ENCODE assay signal across 14 cellular contexts in the genomic region with DNA sequence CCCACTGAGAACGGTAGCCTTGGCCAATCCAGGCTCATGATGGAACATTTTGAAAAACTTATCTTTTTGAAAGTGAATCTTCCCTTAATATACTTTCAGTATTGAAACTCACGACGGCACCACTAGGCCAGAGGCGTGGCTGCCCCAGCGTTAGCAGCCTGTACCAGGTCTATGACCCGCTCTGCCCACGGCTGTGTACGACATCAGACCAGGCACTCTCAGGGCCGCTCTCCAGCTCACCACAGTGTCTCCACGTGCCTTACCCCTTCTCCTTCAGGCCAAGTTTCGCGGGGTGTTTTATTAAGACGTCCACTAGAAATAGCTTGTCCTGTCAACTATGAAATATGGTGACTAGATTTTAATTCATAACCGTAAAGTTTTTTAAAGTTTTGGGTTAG. TPM values are rescaled to one million over a fixed set of nuclear protein-coding genes. Genes with fewer than 3 reads are reported as not detected.
DNase-seq lines count a peak whose midpoint lies in the region; ATAC-seq and TF ChIP-seq lines count a peak whose summit lies in the region.
"Had no signal": no experiment of that assay in that cellular context is flagged by ENCODE, and none has a peak within 500 bp of the region (broad histone marks: within the 10 kb centered on the region; RNA-seq: fewer than 3 reads in every experiment).

No MANE protein-coding gene starts in this region.

- intact Hi-C loops in natural killer cell (cut with micrococcal nuclease) (no loop called here), posterior vena cava (cut with DNase I) (loop anchor here in 1 of 2 donors (5.0 kb wide), 1 partner anchor 210 kb away; no protein-coding TSS in a partner anchor)

- H3K27me3 Mint-ChIP-seq in natural killer cell (ENCODE audit: low read depth in 2 of 2) (no peaks in the 10 kb centered on the region), immature natural killer cell (ENCODE audit: low read depth in 3 of 3) (peaks cover 2 to 9% (median 3%) of the 10 kb centered on the region in 3 donors)
- no peaks in the 10 kb centered on the region for H3K27me3 Mint-ChIP-seq in natural killer cell treated with Interleukin-12 subunit alpha and Interleukin-12 subunit beta and Interleukin-15 and Interleukin-18, amount 100 ng/mL, for 72 hours
- H3K27me3 Mint-ChIP-seq: CD4-positive, CD25-positive, alpha-beta regulatory T cell had no signal

- H3K4me1 Mint-ChIP-seq in natural killer cell = peaks cover 20 to 32% of the 10 kb centered on the region in 2 donors
- H3K4me1 Mint-ChIP-seq in natural killer cell treated with Interleukin-12 subunit alpha and Interleukin-12 subunit beta and Interleukin-15 and Interleukin-18, amount 100 ng/mL, for 72 hours (ENCODE audit: low read depth in 2 of 2) = peaks cover 15 to 23% of the 10 kb centered on the region in 2 donors
- peaks cover 20 to 35% of the 10 kb centered on the region in 2 donors for H3K4me1 Mint-ChIP-seq in immature natural killer cell
- H3K4me1 Mint-ChIP-seq: H9 had no signal

- DNase-seq in natural killer cell = no peak
- no peak for DNase-seq in natural killer cell treated with Interleukin-12 subunit alpha and Interleukin-12 subunit beta and Interleukin-15 and Interleukin-18, amount 100 ng/mL, for 72 hours (ENCODE audit: low spot score)
- DNase-seq in immature natural killer cell = no peak
- peak; percentile 48 for DNase-seq in posterior vena cava (ENCODE audit: low spot score)
- no peak for DNase-seq in NCI-H2171 treated with DMSO at 0.1 percent for 48 hours (lab: John Stamatoyannopoulos, UW)
- DNase-seq in NCI-H510A (lab: John Stamatoyannopoulos, UW) = no peak
- DNase-seq: ACHN; CD4-positive, CD25-positive, alpha-beta regulatory T cell; DMS 273 treated with DMSO at 0.1 percent for 48 hours; DMS79; GOT3; H9; IMR-90 had no signal

- no peak for TF ChIP-seq CTCF in natural killer cell (IDR thresholded peaks at IDR 0.05)

- H3K4me3 Mint-ChIP-seq in natural killer cell (no peak overlapping the region), immature natural killer cell (peak overlapping the region in 3 of 5 donors; percentile 9 to 31 (median 24))
- H3K4me3 Mint-ChIP-seq in natural killer cell treated with Interleukin-12 subunit alpha and Interleukin-12 subunit beta and Interleukin-15 and Interleukin-18, amount 100 ng/mL, for 72 hours = no peak overlapping the region
- H3K4me3 Mint-ChIP-seq: H9 had no signal

- H3K9me3 Mint-ChIP-seq in natural killer cell (no peaks in the 10 kb centered on the region), immature natural killer cell (no peaks in the 10 kb centered on the region)
- no peaks in the 10 kb centered on the region for H3K9me3 Mint-ChIP-seq in natural killer cell treated with Interleukin-12 subunit alpha and Interleukin-12 subunit beta and Interleukin-15 and Interleukin-18, amount 100 ng/mL, for 72 hours

- ATAC-seq in natural killer cell (peak in 2 of 3 donors; percentile 5 to 52), HG03460 (IDR thresholded peaks at IDR 0.05; ENCODE audit: unreplicated experiment) (no peak)
- ATAC-seq in natural killer cell treated with Interleukin-12 subunit alpha and Interleukin-12 subunit beta and Interleukin-15 and Interleukin-18, amount 100 ng/mL, for 72 hours = no peak

- H3K36me3 Mint-ChIP-seq in natural killer cell (peaks cover 19% of the 10 kb centered on the region), immature natural killer cell (peaks cover 36 to 70% (median 42%) of the 10 kb centered on the region in 3 donors)
- H3K36me3 Mint-ChIP-seq in natural killer cell treated with Interleukin-12 subunit alpha and Interleukin-12 subunit beta and Interleukin-15 and Interleukin-18, amount 100 ng/mL, for 72 hours = peaks cover 7% of the 10 kb centered on the region

- H3K27ac Mint-ChIP-seq in natural killer cell (peak overlapping the region in 1 of 2 donors; percentile 65), immature natural killer cell (peak overlapping the region; percentile 40 to 82 (median 62))
- no peak overlapping the region for H3K27ac Mint-ChIP-seq in natural killer cell treated with Interleukin-12 subunit alpha and Interleukin-12 subunit beta and Interleukin-15 and Interleukin-18, amount 100 ng/mL, for 72 hours
- H3K27ac Mint-ChIP-seq: CD4-positive, CD25-positive, alpha-beta regulatory T cell; H9 had no signal

RNA-seq across cellular contexts. Expression of gene ALG12, which starts 31.2 kb away (rescaled TPM):
- 10 to 100 TPM; 17.2 to 22.7 (median 19.2) TPM for total RNA-seq in natural killer cell
- total RNA-seq in natural killer cell treated with Interleukin-12 subunit alpha and Interleukin-12 subunit beta and Interleukin-15 and Interleukin-18, amount 100 ng/mL, for 72 hours = 10 to 100 TPM; 19.3 to 22.9 TPM
- polyA plus RNA-seq in immature natural killer cell = 10 to 100 TPM; 11.7 to 26.6 (median 12.6) TPM
- 10 to 100 TPM in 1 of 2 donors, 1 to 10 TPM in 1; 8.9 to 11.7 TPM for total RNA-seq in posterior vena cava

RNA-seq across cellular contexts. Expression of gene CRELD2, which starts 31.4 kb away (rescaled TPM):
- total RNA-seq in natural killer cell (10 to 100 TPM; 45.1 to 69.8 (median 48.5) TPM), posterior vena cava (10 to 100 TPM; 27.5 to 45.4 TPM)
- 10 to 100 TPM; 59.5 to 75.7 TPM for total RNA-seq in natural killer cell treated with Interleukin-12 subunit alpha and Interleukin-12 subunit beta and Interleukin-15 and Interleukin-18, amount 100 ng/mL, for 72 hours
- polyA plus RNA-seq in immature natural killer cell = 10 to 100 TPM; 61.3 to 94.8 (median 76.9) TPM

RNA-seq across cellular contexts. Expression of gene ZBED4, which starts 33.4 kb away (rescaled TPM):
- total RNA-seq in natural killer cell (10 to 100 TPM; 21.1 to 24.5 (median 22.7) TPM), posterior vena cava (1 to 10 TPM; 7.3 to 8.5 TPM)
- total RNA-seq in natural killer cell treated with Interleukin-12 subunit alpha and Interleukin-12 subunit beta and Interleukin-15 and Interleukin-18, amount 100 ng/mL, for 72 hours = 10 to 100 TPM; 18.3 to 30.7 TPM
- 1 to 10 TPM; 4.1 to 9.7 (median 4.6) TPM for polyA plus RNA-seq in immature natural killer cell

RNA-seq across cellular contexts. Expression of gene BRD1, which starts 59.4 kb away (rescaled TPM):
- total RNA-seq in natural killer cell (100 to 1,000 TPM; 126 to 154 (median 132) TPM), posterior vena cava (10 to 100 TPM; 20.8 to 21.7 TPM)
- total RNA-seq in natural killer cell treated with Interleukin-12 subunit alpha and Interleukin-12 subunit beta and Interleukin-15 and Interleukin-18, amount 100 ng/mL, for 72 hours = 10 to 100 TPM; 31.2 to 59.5 TPM
- polyA plus RNA-seq in immature natural killer cell = 1 to 10 TPM; 1.5 to 4.5 (median 2.1) TPM

Comparison
In these comparisons a context has a peak if more than half of its experiments do, and no peak if none do; other contexts are left out.
1. ATAC-seq: peak in natural killer cell (2 of 3); none in natural killer cell treated with Interleukin-12 subunit alpha and Interleukin-12 subunit beta and Interleukin-15 and Interleukin-18, amount 100 ng/mL, for 72 hours (0 of 2) and HG03460 (single experiment).
2. H3K27ac Mint-ChIP-seq: peak in immature natural killer cell (6 of 6); none in natural killer cell treated with Interleukin-12 subunit alpha and Interleukin-12 subunit beta and Interleukin-15 and Interleukin-18, amount 100 ng/mL, for 72 hours (0 of 2).
3. H3K4me3 Mint-ChIP-seq: peak in immature natural killer cell (3 of 5); none in natural killer cell (single experiment) and natural killer cell treated with Interleukin-12 subunit alpha and Interleukin-12 subunit beta and Interleukin-15 and Interleukin-18, amount 100 ng/mL, for 72 hours (single experiment).